In the genomic region with DNA sequence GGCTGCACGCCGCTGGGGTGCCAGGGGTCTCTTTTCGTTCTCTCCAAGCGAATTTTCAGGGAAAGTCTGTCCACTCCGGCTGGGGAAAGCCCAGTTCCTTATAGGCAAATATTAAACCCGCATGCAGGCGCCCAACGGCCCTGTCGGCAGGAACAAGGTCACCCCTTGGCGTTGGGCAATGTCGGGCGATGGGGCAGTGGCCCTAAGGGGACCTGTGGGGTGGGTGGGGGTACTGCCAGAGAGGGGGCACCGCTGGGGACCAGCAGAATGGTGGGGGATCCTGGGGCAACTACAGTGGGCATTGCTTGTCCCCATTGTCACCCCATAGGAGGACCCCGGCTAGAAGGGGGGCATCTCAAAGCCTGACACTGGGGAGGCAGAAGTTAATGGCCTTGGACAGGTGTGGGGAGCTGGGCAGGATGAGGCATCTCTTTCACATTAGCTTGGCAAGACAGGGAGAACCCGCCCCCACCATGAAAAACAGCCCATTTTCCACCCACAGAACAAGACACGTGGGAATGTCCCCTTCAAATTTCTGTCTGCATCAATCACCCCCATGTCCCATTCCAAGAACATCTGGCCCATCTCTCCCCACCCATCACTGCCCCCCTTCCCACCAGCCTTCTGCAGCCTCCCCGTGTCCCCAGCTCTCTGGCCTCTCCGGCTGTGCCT, we compare ENCODE assay signal across 1 cellular context.
TF ChIP-seq lines count a peak whose summit lies in the region.

No MANE protein-coding gene starts in this region.

TF ChIP-seq in WTC11, 78 proteins besides CTCF, POLR2A, EP300 and RAD21 (continued from another document):
- TF ChIP-seq, protein P1, sequence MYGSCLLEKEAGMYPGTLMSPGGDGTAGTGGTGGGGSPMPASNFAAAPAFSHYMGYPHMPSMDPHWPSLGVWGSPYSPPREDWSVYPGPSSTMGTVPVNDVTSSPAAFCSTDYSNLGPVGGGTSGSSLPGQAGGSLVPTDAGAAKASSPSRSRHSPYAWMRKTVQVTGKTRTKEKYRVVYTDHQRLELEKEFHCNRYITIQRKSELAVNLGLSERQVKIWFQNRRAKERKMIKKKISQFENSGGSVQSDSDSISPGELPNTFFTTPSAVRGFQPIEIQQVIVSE (CRISPR knock-in tag; IDR thresholded peaks at IDR 0.05; ENCODE audit: borderline replicate concordance) = no peak
- TF ChIP-seq ZNF138 (CRISPR knock-in tag; conservative IDR thresholded peaks at IDR 0.05) (no peak), MXD4 (CRISPR knock-in tag; IDR thresholded peaks at IDR 0.05; ENCODE audit: borderline replicate concordance) (no peak), TEAD4 (CRISPR knock-in tag; IDR thresholded peaks at IDR 0.05) (no peak), FOXJ3 (CRISPR knock-in tag; IDR thresholded peaks at IDR 0.05; ENCODE audit: borderline replicate concordance) (no peak), NR2C2 (CRISPR knock-in tag; IDR thresholded peaks at IDR 0.05) (no peak), ZNF263 (CRISPR knock-in tag; IDR thresholded peaks at IDR 0.05; ENCODE audit: low read depth) (no peak), MYBL2 (CRISPR knock-in tag; IDR thresholded peaks at IDR 0.05) (no peak), ATF1 (CRISPR knock-in tag; IDR thresholded peaks at IDR 0.05) (no peak)
- TF ChIP-seq, protein P2, sequence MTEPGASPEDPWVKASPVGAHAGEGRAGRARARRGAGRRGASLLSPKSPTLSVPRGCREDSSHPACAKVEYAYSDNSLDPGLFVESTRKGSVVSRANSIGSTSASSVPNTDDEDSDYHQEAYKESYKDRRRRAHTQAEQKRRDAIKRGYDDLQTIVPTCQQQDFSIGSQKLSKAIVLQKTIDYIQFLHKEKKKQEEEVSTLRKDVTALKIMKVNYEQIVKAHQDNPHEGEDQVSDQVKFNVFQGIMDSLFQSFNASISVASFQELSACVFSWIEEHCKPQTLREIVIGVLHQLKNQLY (CRISPR knock-in tag; IDR thresholded peaks at IDR 0.05) = no peak
- TF ChIP-seq, protein P3, sequence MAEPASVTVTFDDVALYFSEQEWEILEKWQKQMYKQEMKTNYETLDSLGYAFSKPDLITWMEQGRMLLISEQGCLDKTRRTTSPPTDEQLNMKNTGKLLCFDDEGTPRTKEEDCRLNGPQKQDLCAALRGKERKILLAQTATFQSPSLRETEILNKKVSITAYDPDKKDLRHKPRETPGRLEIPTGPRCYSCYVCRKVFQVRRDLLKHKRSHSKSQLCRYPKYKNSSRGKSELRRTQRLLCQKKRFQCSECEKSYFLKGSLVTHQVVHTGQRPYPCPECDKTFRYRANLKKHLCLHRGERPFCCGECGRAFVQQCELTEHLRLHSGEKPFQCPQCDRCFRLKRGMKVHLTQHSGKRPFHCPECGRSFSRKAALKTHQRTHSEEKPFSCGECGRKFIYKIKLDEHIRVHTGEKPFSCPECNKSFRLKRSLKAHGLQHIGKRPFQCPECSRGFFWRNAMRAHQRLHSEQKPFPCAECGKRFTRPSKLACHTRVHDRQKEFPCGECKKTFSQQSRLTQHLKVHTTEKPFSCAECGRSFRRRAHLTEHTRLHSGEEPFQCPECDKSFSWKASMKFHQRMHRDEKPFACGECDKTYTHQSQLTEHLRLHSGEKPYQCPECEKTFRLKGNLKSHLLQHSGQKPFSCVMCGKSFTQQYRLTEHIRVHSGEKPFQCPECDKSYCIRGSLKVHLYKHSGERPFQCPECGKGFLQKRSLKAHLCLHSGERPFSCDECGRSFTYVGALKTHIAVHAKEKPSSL (CRISPR knock-in tag; conservative IDR thresholded peaks at IDR 0.05) = no peak
- TF ChIP-seq, protein P4, sequence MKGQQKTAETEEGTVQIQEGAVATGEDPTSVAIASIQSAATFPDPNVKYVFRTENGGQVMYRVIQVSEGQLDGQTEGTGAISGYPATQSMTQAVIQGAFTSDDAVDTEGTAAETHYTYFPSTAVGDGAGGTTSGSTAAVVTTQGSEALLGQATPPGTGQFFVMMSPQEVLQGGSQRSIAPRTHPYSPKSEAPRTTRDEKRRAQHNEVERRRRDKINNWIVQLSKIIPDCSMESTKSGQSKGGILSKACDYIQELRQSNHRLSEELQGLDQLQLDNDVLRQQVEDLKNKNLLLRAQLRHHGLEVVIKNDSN (CRISPR knock-in tag; IDR thresholded peaks at IDR 0.05) = no peak
- TF ChIP-seq, protein P5, sequence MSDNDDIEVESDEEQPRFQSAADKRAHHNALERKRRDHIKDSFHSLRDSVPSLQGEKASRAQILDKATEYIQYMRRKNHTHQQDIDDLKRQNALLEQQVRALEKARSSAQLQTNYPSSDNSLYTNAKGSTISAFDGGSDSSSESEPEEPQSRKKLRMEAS (CRISPR knock-in tag; IDR thresholded peaks at IDR 0.05) = no peak
